In genomic region chr15:73632670-73633058, GRCh38 we compare ENCODE assay signal across 8 cellular contexts. TPM values are rescaled to one million over a fixed set of nuclear protein-coding genes. Genes with fewer than 3 reads are reported as not detected.
DNase-seq lines count a peak whose midpoint lies in the region; ATAC-seq and TF ChIP-seq lines count a peak whose summit lies in the region.

No MANE protein-coding gene starts in this region.

- no peak for ATAC-seq in CD4-positive, CD25-positive, alpha-beta regulatory T cell (ENCODE audit: low read depth in 2 of 2)
- ATAC-seq in HG02588 (IDR thresholded peaks at IDR 0.05; ENCODE audit: unreplicated experiment) (peak; percentile 5), GM21423 (IDR thresholded peaks at IDR 0.05; ENCODE audit: unreplicated experiment) (no peak)

- peaks cover 6% of the 10 kb centered on the region for H3K27me3 ChIP-seq in CD4-positive, CD25-positive, alpha-beta regulatory T cell (ENCODE audit: control insufficient read depth, insufficient read depth, low read length)
- no peaks in the 10 kb centered on the region for H3K27me3 ChIP-seq in esophagus squamous epithelium

- 0 to 4% methylated on average over 8 to 13 of the region's 40 CpGs for WGBS in esophagus squamous epithelium, 2 donors

- no peaks in the 10 kb centered on the region for H3K36me3 Mint-ChIP-seq in CD4-positive, CD25-positive, alpha-beta regulatory T cell
- H3K36me3 Mint-ChIP-seq in osteocyte (ENCODE audit: unreplicated experiment) = no peaks in the 10 kb centered on the region

- H3K4me3 ChIP-seq in CD4-positive, CD25-positive, alpha-beta regulatory T cell (ENCODE audit: low read depth, low read length) = peak overlapping the region; percentile 73
- peak overlapping the region; percentile 75 to 94 (median 84) for H3K4me3 ChIP-seq in esophagus squamous epithelium

- H3K4me1 Mint-ChIP-seq in CD4-positive, CD25-positive, alpha-beta regulatory T cell = peaks cover 30 to 61% (median 51%) of the 10 kb centered on the region in 4 donors
- peaks cover 83% of the 10 kb centered on the region for H3K4me1 Mint-ChIP-seq in osteocyte (ENCODE audit: unreplicated experiment)

- peak in 1 of 3 donors; percentile 35 for DNase-seq in CD4-positive, CD25-positive, alpha-beta regulatory T cell
- DNase-seq in esophagus squamous epithelium (lab: John Stamatoyannopoulos, UW) (no peak), osteocyte (ENCODE audit: extremely low spot score, unreplicated experiment) (no peak), globus pallidus (ENCODE audit: low spot score) (no peak), SHP77 (lab: John Stamatoyannopoulos, UW) (no peak)

- TF ChIP-seq CTCF in VCaP (conservative IDR thresholded peaks at IDR 0.05) = no peak
- TF ChIP-seq CTCF in esophagus squamous epithelium (IDR thresholded peaks at IDR 0.05) = no peak
- no peak for TF ChIP-seq CTCF in osteocyte (IDR thresholded peaks at IDR 0.05)

- peak overlapping the region; percentile 81 to 95 (median 90) for H3K4me3 Mint-ChIP-seq in CD4-positive, CD25-positive, alpha-beta regulatory T cell
- peak overlapping the region; percentile 79 for H3K4me3 Mint-ChIP-seq in osteocyte (ENCODE audit: unreplicated experiment)

- intact Hi-C loops in esophagus squamous epithelium (cut with DNase I) = no loop called here

- H3K36me3 ChIP-seq in CD4-positive, CD25-positive, alpha-beta regulatory T cell (ENCODE audit: control insufficient read depth, insufficient read depth, low read length) = no peaks in the 10 kb centered on the region
- no peaks in the 10 kb centered on the region for H3K36me3 ChIP-seq in esophagus squamous epithelium

- H3K27me3 Mint-ChIP-seq in CD4-positive, CD25-positive, alpha-beta regulatory T cell = peaks cover 8% of the 10 kb centered on the region
- H3K27me3 Mint-ChIP-seq in osteocyte (ENCODE audit: unreplicated experiment) = no peaks in the 10 kb centered on the region

- peaks cover 0 to 3% (median 0%) of the 10 kb centered on the region in 7 donors for H3K9me3 Mint-ChIP-seq in CD4-positive, CD25-positive, alpha-beta regulatory T cell
- no peaks in the 10 kb centered on the region for H3K9me3 Mint-ChIP-seq in osteocyte (ENCODE audit: unreplicated experiment)

- no peak for TF ChIP-seq POLR2A in esophagus squamous epithelium (IDR thresholded peaks at IDR 0.05)

- H3K9me3 ChIP-seq in CD4-positive, CD25-positive, alpha-beta regulatory T cell (ENCODE audit: control insufficient read depth in 2 of 2, low read length in 2 of 2) = no peaks in the 10 kb centered on the region
- no peaks in the 10 kb centered on the region for H3K9me3 ChIP-seq in esophagus squamous epithelium

- peaks cover 46% of the 10 kb centered on the region for H3K4me1 ChIP-seq in CD4-positive, CD25-positive, alpha-beta regulatory T cell (ENCODE audit: control insufficient read depth, insufficient read depth, low read length, poor library complexity, severe bottlenecking)
- H3K4me1 ChIP-seq in esophagus squamous epithelium = peaks cover 29 to 67% (median 43%) of the 10 kb centered on the region in 3 donors

- H3K27ac Mint-ChIP-seq in CD4-positive, CD25-positive, alpha-beta regulatory T cell = peak overlapping the region in 2 of 3 donors; percentile 75 to 90
- peak overlapping the region; percentile 81 for H3K27ac Mint-ChIP-seq in osteocyte (ENCODE audit: unreplicated experiment)

- peak overlapping the region; percentile 75 for H3K27ac ChIP-seq in CD4-positive, CD25-positive, alpha-beta regulatory T cell (ENCODE audit: insufficient read depth, low read length, poor library complexity, severe bottlenecking)
- H3K27ac ChIP-seq in VCaP (peak overlapping the region; percentile 93), esophagus squamous epithelium (peak overlapping the region; percentile 97 to 99 (median 98))

RNA-seq across cellular contexts. Expression of gene NPTN, which starts 0.5 kb away (rescaled TPM):
- total RNA-seq in CD4-positive, CD25-positive, alpha-beta regulatory T cell = 45.3 TPM
- polyA plus RNA-seq in CD4-positive, CD25-positive, alpha-beta regulatory T cell = 10 to 100 TPM; 35.4 to 37.6 (median 37.2) TPM
- total RNA-seq in esophagus squamous epithelium = 100 to 1,000 TPM in 1 of 4 donors, 10 to 100 TPM in 3; 81.6 to 125 (median 92.4) TPM
- 192 and 194 TPM in 2 replicates for total RNA-seq in osteocyte

RNA-seq across cellular contexts. Expression of gene CD276, which starts 51.5 kb away (rescaled TPM):
- not detected for total RNA-seq in CD4-positive, CD25-positive, alpha-beta regulatory T cell
- not detected for polyA plus RNA-seq in CD4-positive, CD25-positive, alpha-beta regulatory T cell
- total RNA-seq in esophagus squamous epithelium = 10 to 100 TPM; 12.9 to 21.9 (median 19.1) TPM
- total RNA-seq in osteocyte = 147 and 153 TPM in 2 replicates

Comparison
In these comparisons a context has a peak if more than half of its experiments do, and no peak if none do; other contexts are left out.
1. RNA of gene CD276, which starts 51.5 kb away (total RNA-seq): 147 to 153 TPM in osteocyte and 12.9 to 21.9 TPM in esophagus squamous epithelium; not detected in CD4-positive, CD25-positive, alpha-beta regulatory T cell (single experiment); every median in the first group is over 10 times any median in the second.
2. Peak in every context shown above with its lines, with median percentiles within 50 percentile points of each other: H3K27ac ChIP-seq.